1 cellular context compared by ENCODE assay signal in genomic region chr6:26103770-26104456, GRCh38.
TF ChIP-seq lines count a peak whose summit lies in the region.

No MANE protein-coding gene starts in this region.

TF ChIP-seq in SK-N-SH, 30 proteins besides CTCF, POLR2A, EP300 and RAD21 (continued from another document):
- TF ChIP-seq USF2 (IDR thresholded peaks at IDR 0.05; ENCODE audit: borderline replicate concordance, low read depth, low read length) = no peak
- TF ChIP-seq PBX3 (IDR thresholded peaks at IDR 0.05) = no peak
- peak; percentile 41 for TF ChIP-seq NFIC (IDR thresholded peaks at IDR 0.05; ENCODE audit: borderline replicate concordance)
- peak; percentile 86 for TF ChIP-seq MAX (IDR thresholded peaks at IDR 0.05; ENCODE audit: low read depth)
- TF ChIP-seq ZBTB33 (IDR thresholded peaks at IDR 0.05; ENCODE audit: borderline replicate concordance, low read depth) = peak; percentile 96
- peak; percentile 100 for TF ChIP-seq POLR2AphosphoS5 (IDR thresholded peaks at IDR 0.05; ENCODE audit: low read depth, low read length)
- peak; percentile 95 for TF ChIP-seq TAF1 (IDR thresholded peaks at IDR 0.05; ENCODE audit: borderline replicate concordance, low read depth, low read length)
- TF ChIP-seq GATA2 (CRISPR knock-in tag; IDR thresholded peaks at IDR 0.05) = peak; percentile 81
- no peak for TF ChIP-seq MXI1 (IDR thresholded peaks at IDR 0.05; ENCODE audit: low read depth, low read length)
- peak; percentile 95 for TF ChIP-seq RCOR1 (IDR thresholded peaks at IDR 0.05; ENCODE audit: low read length)
- TF ChIP-seq SIN3A (IDR thresholded peaks at IDR 0.05; ENCODE audit: borderline replicate concordance, low read depth, low read length) = peak; percentile 99
- TF ChIP-seq USF1 (IDR thresholded peaks at IDR 0.05; ENCODE audit: borderline replicate concordance, low read depth) = no peak
- TF ChIP-seq RXRA (IDR thresholded peaks at IDR 0.05; ENCODE audit: borderline replicate concordance, low read depth) = peak; percentile 90
- peak; percentile 72; the same call in 1 of the 2 replicates for TF ChIP-seq TCF12 (IDR thresholded peaks at IDR 0.05)
TF ChIP-seq in SK-N-SH: peak in this region for 20.
